Comparison of ENCODE assay signal across 8 cellular contexts in the genomic region with DNA sequence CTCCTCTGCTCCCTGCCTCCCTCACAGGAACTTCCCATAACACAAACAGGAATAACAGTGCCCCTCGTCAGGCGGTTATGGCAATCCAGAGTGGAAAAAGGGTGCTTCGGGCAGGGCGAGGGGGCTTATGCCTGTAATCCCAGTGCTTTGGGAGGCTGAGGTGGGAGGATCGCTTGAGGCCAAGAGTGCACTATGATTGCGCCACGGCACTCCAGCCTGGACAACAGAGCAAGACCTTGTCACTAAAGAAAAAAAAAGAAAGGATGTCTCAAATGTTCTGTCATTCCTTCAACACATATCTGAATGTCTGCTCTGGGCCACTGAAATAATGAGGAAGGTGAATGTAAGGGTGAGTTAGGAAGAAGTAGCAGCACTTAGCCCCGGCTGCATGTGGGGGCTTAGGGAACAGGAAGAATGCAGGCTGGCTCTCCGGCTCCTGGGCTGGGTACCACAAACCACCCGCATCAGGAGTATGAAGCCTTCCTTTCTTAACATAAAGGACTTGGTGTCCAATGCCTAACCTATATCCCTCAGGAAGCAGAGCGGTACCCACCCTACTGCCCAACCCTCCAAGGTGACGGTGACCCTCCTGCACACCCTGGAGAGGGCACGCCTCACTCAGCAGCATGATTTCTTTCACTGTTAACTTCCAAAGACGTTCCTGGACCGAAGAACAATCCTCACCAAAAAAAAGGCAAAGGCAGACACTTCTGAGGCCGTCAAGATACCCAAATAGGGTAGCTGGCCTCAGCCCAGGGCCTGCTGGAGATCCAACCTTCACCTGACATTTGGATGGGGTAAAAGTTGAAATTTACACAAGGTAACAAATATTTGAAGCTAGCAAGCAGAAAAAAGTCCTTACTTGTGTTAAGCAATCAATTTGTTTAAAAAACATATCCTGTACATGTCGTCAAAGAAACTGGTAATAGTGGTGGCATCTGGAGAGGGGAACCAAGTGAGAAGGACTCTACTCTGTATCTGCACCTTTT. TPM values are rescaled to one million over a fixed set of nuclear protein-coding genes. Genes with fewer than 3 reads are reported as not detected.
A peak's percentile ranks its signal among the peaks of the same experiment; 100 is the strongest.
DNase-seq lines count a peak whose midpoint lies in the region; ATAC-seq and TF ChIP-seq lines count a peak whose summit lies in the region.

No MANE protein-coding gene starts in this region.

- DNase-seq in A673 (ENCODE audit: low spot score) (no peak), Karpas-422 (no peak), caudate nucleus (lab: John Stamatoyannopoulos, UW) (no peak), NCI-H1048 (lab: John Stamatoyannopoulos, UW) (no peak), NCI-H82 treated with DMSO at 0.1 percent for 48 hours (lab: John Stamatoyannopoulos, UW; ENCODE audit: unreplicated experiment) (no peak)
- no peak for DNase-seq in natural killer cell treated with Interleukin-12 subunit alpha and Interleukin-12 subunit beta and Interleukin-15 and Interleukin-18, amount 100 ng/mL, for 72 hours (ENCODE audit: low spot score)
- no peak for DNase-seq in effector CD8-positive, alpha-beta T cell (lab: John Stamatoyannopoulos, UW)

- H3K36me3 ChIP-seq in A673 (ENCODE audit: insufficient read depth, low read length, poor library complexity, severe bottlenecking) = no peaks in the 10 kb centered on the region
- no peaks in the 10 kb centered on the region for H3K36me3 ChIP-seq in Karpas-422 (ENCODE audit: insufficient read depth, low read length)

- peak overlapping the region; percentile 81 for H3K4me2 ChIP-seq in Karpas-422 (ENCODE audit: low read depth, low read length, poor library complexity, severe bottlenecking)

- CTCF ChIA-PET in A673 (lab: Charles Lee) = no interaction called here

- ATAC-seq in natural killer cell treated with Interleukin-12 subunit alpha and Interleukin-12 subunit beta and Interleukin-15 and Interleukin-18, amount 100 ng/mL, for 72 hours = no peak
- no peak for ATAC-seq in HG03280 (IDR thresholded peaks at IDR 0.05; ENCODE audit: unreplicated experiment)

- H3K9ac ChIP-seq in Karpas-422 (ENCODE audit: low read length) = no peak overlapping the region

- no TSS peak for BruUV-seq in A673 (replicated peaks; lab: Mats Ljungman, UMichigan)

- H3K4me3 ChIP-seq in A673 (ENCODE audit: low read depth, low read length, poor library complexity, severe bottlenecking) (no peak overlapping the region), Karpas-422 (ENCODE audit: low read length) (no peak overlapping the region)

- H3K4me1 Mint-ChIP-seq in natural killer cell treated with Interleukin-12 subunit alpha and Interleukin-12 subunit beta and Interleukin-15 and Interleukin-18, amount 100 ng/mL, for 72 hours (ENCODE audit: low read depth in 2 of 2) = peaks cover 46 to 50% of the 10 kb centered on the region in 2 donors

- H3K9me3 ChIP-seq in A673 (ENCODE audit: low read depth, low read length, poor library complexity, severe bottlenecking) = no peaks in the 10 kb centered on the region
- H3K9me3 ChIP-seq in Karpas-422 (ENCODE audit: low read length) = no peaks in the 10 kb centered on the region

- H3K27me3 Mint-ChIP-seq in natural killer cell treated with Interleukin-12 subunit alpha and Interleukin-12 subunit beta and Interleukin-15 and Interleukin-18, amount 100 ng/mL, for 72 hours = no peaks in the 10 kb centered on the region

- no peaks in the 10 kb centered on the region for H3K36me3 Mint-ChIP-seq in natural killer cell treated with Interleukin-12 subunit alpha and Interleukin-12 subunit beta and Interleukin-15 and Interleukin-18, amount 100 ng/mL, for 72 hours

- H3K4me1 ChIP-seq in A673 (ENCODE audit: insufficient read depth, low read length, poor library complexity, severe bottlenecking) = peaks cover 32% of the 10 kb centered on the region
- peaks cover 38% of the 10 kb centered on the region for H3K4me1 ChIP-seq in Karpas-422 (ENCODE audit: low read length)

- no peak overlapping the region for H2AFZ ChIP-seq in Karpas-422 (ENCODE audit: low read length)

- H3K27ac ChIP-seq in A673 (ENCODE audit: low read depth, low read length, poor library complexity, severe bottlenecking) = peak overlapping the region; percentile 32
- no peak overlapping the region for H3K27ac ChIP-seq in Karpas-422 (ENCODE audit: low read length)
- peak overlapping the region; percentile 70 for H3K27ac ChIP-seq in caudate nucleus (ENCODE audit: low read depth, low read length)

- peak overlapping the region; percentile 83 for H3K4me3 Mint-ChIP-seq in natural killer cell treated with Interleukin-12 subunit alpha and Interleukin-12 subunit beta and Interleukin-15 and Interleukin-18, amount 100 ng/mL, for 72 hours

- H3K79me2 ChIP-seq in Karpas-422 (ENCODE audit: low read length) = 0 out of 2 replicates have a peak, but pooled peaks cover 6% of the 10 kb centered on the region

- H3K9me2 ChIP-seq in Karpas-422 (replicated peaks; ENCODE audit: insufficient read depth, low read length) = no peaks in the 10 kb centered on the region

- POLR2A ChIA-PET in A673 (lab: Charles Lee; ENCODE audit: low non-redundant PET) = interaction anchor here (0.6 kb wide), 1 partner anchor 206 kb away, joined by 5 read pairs; no protein-coding TSS in a partner anchor

- no peaks in the 10 kb centered on the region for H3K9me3 Mint-ChIP-seq in natural killer cell treated with Interleukin-12 subunit alpha and Interleukin-12 subunit beta and Interleukin-15 and Interleukin-18, amount 100 ng/mL, for 72 hours

- intact Hi-C loops in A673 (cut with micrococcal nuclease; ENCODE audit: unreplicated experiment) = no loop called here

- TF ChIP-seq CTCF in A673 (conservative IDR thresholded peaks at IDR 0.05; ENCODE audit: low read depth, low read length) = no peak

- H3K27ac Mint-ChIP-seq in natural killer cell treated with Interleukin-12 subunit alpha and Interleukin-12 subunit beta and Interleukin-15 and Interleukin-18, amount 100 ng/mL, for 72 hours = peak overlapping the region; percentile 83 to 84

- H3K27me3 ChIP-seq in A673 (replicated peaks; ENCODE audit: insufficient read depth, low read depth, low read length, poor library complexity) (no peaks in the 10 kb centered on the region), Karpas-422 (ENCODE audit: low read length) (no peaks in the 10 kb centered on the region)

- H4K20me1 ChIP-seq in Karpas-422 (ENCODE audit: insufficient read depth, low read depth, low read length) = no peaks in the 10 kb centered on the region

RNA-seq across cellular contexts. Expression of gene CPT1A, which starts 3.8 kb away (rescaled TPM):
- 15.5 TPM in 2 replicates for total RNA-seq in A673 (2021)
- 13.1 and 15.2 TPM in 2 replicates for total RNA-seq in Karpas-422 (2014; rRNA removed; shearing (Covaris generic); ENCODE audit: low replicate concordance)
- total RNA-seq in natural killer cell treated with Interleukin-12 subunit alpha and Interleukin-12 subunit beta and Interleukin-15 and Interleukin-18, amount 100 ng/mL, for 72 hours = 10 to 100 TPM; 26.7 to 32.3 TPM
